ENCODE assay signal across 2 cellular contexts in genomic region chr2:42360493-42360889, GRCh38.
TF ChIP-seq lines count a peak whose summit lies in the region.

No MANE protein-coding gene starts in this region.

TF ChIP-seq in K562, 482 proteins besides CTCF, POLR2A, EP300 and RAD21 (continued from another document):
- TF ChIP-seq ATF6 (CRISPR knock-in tag; IDR thresholded peaks at IDR 0.05) = 0 out of 2 replicates have a peak, but pooled peaks have one; percentile 27
- no peak for TF ChIP-seq ZNF764 (CRISPR knock-in tag; IDR thresholded peaks at IDR 0.05; ENCODE audit: low read depth)
- no peak for TF ChIP-seq TCF7 (IDR thresholded peaks at IDR 0.05; ENCODE audit: borderline replicate concordance)
- no peak for TF ChIP-seq RBBP5 (IDR thresholded peaks at IDR 0.05; ENCODE audit: borderline replicate concordance, insufficient read depth, low read length, poor library complexity, severe bottlenecking)
- TF ChIP-seq PTTG1 (tag; IDR thresholded peaks at IDR 0.05; ENCODE audit: low read depth) = no peak
- no peak for TF ChIP-seq SP2 (IDR thresholded peaks at IDR 0.05; ENCODE audit: extremely low read depth, low read depth, low read length, poor library complexity, severe bottlenecking)
- TF ChIP-seq ZNF224 (CRISPR knock-in tag; IDR thresholded peaks at IDR 0.05) = no peak
- TF ChIP-seq CBX1 (IDR thresholded peaks at IDR 0.05; ENCODE audit: low read depth) = no peak
- TF ChIP-seq NFE2L1 (tag; IDR thresholded peaks at IDR 0.05; ENCODE audit: borderline replicate concordance, low read depth) = no peak
- no peak for TF ChIP-seq ZKSCAN1 (IDR thresholded peaks at IDR 0.05; ENCODE audit: low read depth, low read length)
- TF ChIP-seq, protein P1, sequence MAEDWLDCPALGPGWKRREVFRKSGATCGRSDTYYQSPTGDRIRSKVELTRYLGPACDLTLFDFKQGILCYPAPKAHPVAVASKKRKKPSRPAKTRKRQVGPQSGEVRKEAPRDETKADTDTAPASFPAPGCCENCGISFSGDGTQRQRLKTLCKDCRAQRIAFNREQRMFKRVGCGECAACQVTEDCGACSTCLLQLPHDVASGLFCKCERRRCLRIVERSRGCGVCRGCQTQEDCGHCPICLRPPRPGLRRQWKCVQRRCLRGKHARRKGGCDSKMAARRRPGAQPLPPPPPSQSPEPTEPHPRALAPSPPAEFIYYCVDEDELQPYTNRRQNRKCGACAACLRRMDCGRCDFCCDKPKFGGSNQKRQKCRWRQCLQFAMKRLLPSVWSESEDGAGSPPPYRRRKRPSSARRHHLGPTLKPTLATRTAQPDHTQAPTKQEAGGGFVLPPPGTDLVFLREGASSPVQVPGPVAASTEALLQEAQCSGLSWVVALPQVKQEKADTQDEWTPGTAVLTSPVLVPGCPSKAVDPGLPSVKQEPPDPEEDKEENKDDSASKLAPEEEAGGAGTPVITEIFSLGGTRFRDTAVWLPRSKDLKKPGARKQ (CRISPR knock-in tag; IDR thresholded peaks at IDR 0.05) = no peak
- TF ChIP-seq FOS (IDR thresholded peaks at IDR 0.05; ENCODE audit: extremely low read depth, insufficient read length) = no peak
- TF ChIP-seq SRF (CRISPR knock-in tag; IDR thresholded peaks at IDR 0.05) = no peak
- no peak for TF ChIP-seq ZNF780A (CRISPR knock-in tag; IDR thresholded peaks at IDR 0.05)
- no peak for TF ChIP-seq RFX1 (IDR thresholded peaks at IDR 0.05)
- no peak for TF ChIP-seq TFAP4 (CRISPR knock-in tag; IDR thresholded peaks at IDR 0.05; ENCODE audit: borderline replicate concordance)
- TF ChIP-seq CSDE1 (IDR thresholded peaks at IDR 0.05) = no peak
- TF ChIP-seq PML (IDR thresholded peaks at IDR 0.05; ENCODE audit: low read length) = peak; percentile 8; the same call in 1 of the 2 replicates
- no peak for TF ChIP-seq BRF1 (IDR thresholded peaks at IDR 0.05; ENCODE audit: borderline replicate concordance, extremely low read depth, insufficient read length)
- TF ChIP-seq ARID2 (IDR thresholded peaks at IDR 0.05) = no peak
- TF ChIP-seq CHD1 (IDR thresholded peaks at IDR 0.05; ENCODE audit: low read length) = peak; percentile 60
- no peak for TF ChIP-seq SMARCB1 (IDR thresholded peaks at IDR 0.05; ENCODE audit: insufficient read length, low read depth)

TF ChIP-seq in liver, 16 proteins besides CTCF, POLR2A, EP300 and RAD21 (continued from another document):
- TF ChIP-seq, protein P2, sequence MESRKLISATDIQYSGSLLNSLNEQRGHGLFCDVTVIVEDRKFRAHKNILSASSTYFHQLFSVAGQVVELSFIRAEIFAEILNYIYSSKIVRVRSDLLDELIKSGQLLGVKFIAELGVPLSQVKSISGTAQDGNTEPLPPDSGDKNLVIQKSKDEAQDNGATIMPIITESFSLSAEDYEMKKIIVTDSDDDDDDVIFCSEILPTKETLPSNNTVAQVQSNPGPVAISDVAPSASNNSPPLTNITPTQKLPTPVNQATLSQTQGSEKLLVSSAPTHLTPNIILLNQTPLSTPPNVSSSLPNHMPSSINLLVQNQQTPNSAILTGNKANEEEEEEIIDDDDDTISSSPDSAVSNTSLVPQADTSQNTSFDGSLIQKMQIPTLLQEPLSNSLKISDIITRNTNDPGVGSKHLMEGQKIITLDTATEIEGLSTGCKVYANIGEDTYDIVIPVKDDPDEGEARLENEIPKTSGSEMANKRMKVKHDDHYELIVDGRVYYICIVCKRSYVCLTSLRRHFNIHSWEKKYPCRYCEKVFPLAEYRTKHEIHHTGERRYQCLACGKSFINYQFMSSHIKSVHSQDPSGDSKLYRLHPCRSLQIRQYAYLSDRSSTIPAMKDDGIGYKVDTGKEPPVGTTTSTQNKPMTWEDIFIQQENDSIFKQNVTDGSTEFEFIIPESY (IDR thresholded peaks at IDR 0.05) = no peak
- TF ChIP-seq ATF3 (IDR thresholded peaks at IDR 0.05) (no peak), TAF1 (conservative IDR thresholded peaks at IDR 0.05) (no peak), GABPA (IDR thresholded peaks at IDR 0.05 in 1 of 2, conservative IDR thresholded peaks at IDR 0.05 in 1 of 2) (no peak), HNF4A (conservative IDR thresholded peaks at IDR 0.05) (no peak), FOXA2 (IDR thresholded peaks at IDR 0.05) (no peak), YY1 (IDR thresholded peaks at IDR 0.05) (no peak), JUND (IDR thresholded peaks at IDR 0.05) (no peak), SP1 (IDR thresholded peaks at IDR 0.05) (no peak), EGR1 (IDR thresholded peaks at IDR 0.05; ENCODE audit: low read depth in 2 of 2) (no peak)
- TF ChIP-seq, protein P3, sequence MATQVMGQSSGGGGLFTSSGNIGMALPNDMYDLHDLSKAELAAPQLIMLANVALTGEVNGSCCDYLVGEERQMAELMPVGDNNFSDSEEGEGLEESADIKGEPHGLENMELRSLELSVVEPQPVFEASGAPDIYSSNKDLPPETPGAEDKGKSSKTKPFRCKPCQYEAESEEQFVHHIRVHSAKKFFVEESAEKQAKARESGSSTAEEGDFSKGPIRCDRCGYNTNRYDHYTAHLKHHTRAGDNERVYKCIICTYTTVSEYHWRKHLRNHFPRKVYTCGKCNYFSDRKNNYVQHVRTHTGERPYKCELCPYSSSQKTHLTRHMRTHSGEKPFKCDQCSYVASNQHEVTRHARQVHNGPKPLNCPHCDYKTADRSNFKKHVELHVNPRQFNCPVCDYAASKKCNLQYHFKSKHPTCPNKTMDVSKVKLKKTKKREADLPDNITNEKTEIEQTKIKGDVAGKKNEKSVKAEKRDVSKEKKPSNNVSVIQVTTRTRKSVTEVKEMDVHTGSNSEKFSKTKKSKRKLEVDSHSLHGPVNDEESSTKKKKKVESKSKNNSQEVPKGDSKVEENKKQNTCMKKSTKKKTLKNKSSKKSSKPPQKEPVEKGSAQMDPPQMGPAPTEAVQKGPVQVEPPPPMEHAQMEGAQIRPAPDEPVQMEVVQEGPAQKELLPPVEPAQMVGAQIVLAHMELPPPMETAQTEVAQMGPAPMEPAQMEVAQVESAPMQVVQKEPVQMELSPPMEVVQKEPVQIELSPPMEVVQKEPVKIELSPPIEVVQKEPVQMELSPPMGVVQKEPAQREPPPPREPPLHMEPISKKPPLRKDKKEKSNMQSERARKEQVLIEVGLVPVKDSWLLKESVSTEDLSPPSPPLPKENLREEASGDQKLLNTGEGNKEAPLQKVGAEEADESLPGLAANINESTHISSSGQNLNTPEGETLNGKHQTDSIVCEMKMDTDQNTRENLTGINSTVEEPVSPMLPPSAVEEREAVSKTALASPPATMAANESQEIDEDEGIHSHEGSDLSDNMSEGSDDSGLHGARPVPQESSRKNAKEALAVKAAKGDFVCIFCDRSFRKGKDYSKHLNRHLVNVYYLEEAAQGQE (IDR thresholded peaks at IDR 0.05) = no peak
